ENCODE assay signal across 10 cellular contexts in genomic region chr1:24190970-24191570, GRCh38. TPM values are rescaled to one million over a fixed set of nuclear protein-coding genes. Genes with fewer than 3 reads are reported as not detected.
DNase-seq lines count a peak whose midpoint lies in the region; ATAC-seq and TF ChIP-seq lines count a peak whose summit lies in the region.
"Had no signal": no experiment of that assay in that cellular context is flagged by ENCODE, and none has a peak within 500 bp of the region (broad histone marks: within the 10 kb centered on the region; RNA-seq: fewer than 3 reads in every experiment).

No MANE protein-coding gene starts in this region.

- intact Hi-C loops in dendritic cell treated with granulocyte-macrophage colony-stimulating factor and Interleukin-4, amounts not matched to agents 40 ng/mL and 50 ng/mL, for 4 days (cut with micrococcal nuclease) = loop anchor here (10.0 kb wide), 1 partner anchor 444 kb away; no protein-coding TSS in a partner anchor

- peak; percentile 51 to 58 for DNase-seq in HL-60 (ENCODE audit: low read depth in 1 of 2, low spot score in 1 of 2)
- no peak for DNase-seq in NCI-H446 (lab: John Stamatoyannopoulos, UW)
- DNase-seq in endothelial cell (ENCODE audit: low spot score) = no peak
- DNase-seq in NK-92 (lab: John Stamatoyannopoulos, UW; ENCODE audit: unreplicated experiment) = no peak
- no peak for DNase-seq in NCI-H146 treated with DMSO at 0.1 percent for 48 hours (lab: John Stamatoyannopoulos, UW; ENCODE audit: unreplicated experiment)
- DNase-seq: left ventricle myocardium superior, SHP77 treated with DMSO at 0.1 percent for 48 hours had no signal

- peaks cover 49% of the 10 kb centered on the region for H3K27me3 Mint-ChIP-seq in dendritic cell treated with granulocyte-macrophage colony-stimulating factor and Interleukin-4, amounts not matched to agents 40 ng/mL and 50 ng/mL, for 4 days
- H3K27me3 Mint-ChIP-seq in endothelial cell (ENCODE audit: unreplicated experiment) = peaks cover 3% of the 10 kb centered on the region

- TF ChIP-seq CTCF in HL-60 (IDR thresholded peaks at IDR 0.05; ENCODE audit: insufficient read depth, low read length) = no peak
- no peak for TF ChIP-seq CTCF in endothelial cell (IDR thresholded peaks at IDR 0.05; ENCODE audit: unreplicated experiment)

- H3K36me3 Mint-ChIP-seq in dendritic cell treated with granulocyte-macrophage colony-stimulating factor and Interleukin-4, amounts not matched to agents 40 ng/mL and 50 ng/mL, for 4 days (ENCODE audit: low read depth) = no peaks in the 10 kb centered on the region
- no peaks in the 10 kb centered on the region for H3K36me3 Mint-ChIP-seq in endothelial cell (ENCODE audit: low read depth, unreplicated experiment)

- H3K27me3 ChIP-seq in HL-60 (ENCODE audit: insufficient read depth, poor library complexity, severe bottlenecking) = peaks cover 18% of the 10 kb centered on the region

- ATAC-seq in GM18498 (IDR thresholded peaks at IDR 0.05; ENCODE audit: unreplicated experiment) (peak; percentile 41), GM21528 (IDR thresholded peaks at IDR 0.05; ENCODE audit: low FRiP score, unreplicated experiment) (peak; percentile 49)
- ATAC-seq: left ventricle myocardium superior had no signal

- H3K9me3 Mint-ChIP-seq in dendritic cell treated with granulocyte-macrophage colony-stimulating factor and Interleukin-4, amounts not matched to agents 40 ng/mL and 50 ng/mL, for 4 days = no peaks in the 10 kb centered on the region
- no peaks in the 10 kb centered on the region for H3K9me3 Mint-ChIP-seq in endothelial cell (ENCODE audit: unreplicated experiment)

- peaks cover 82% of the 10 kb centered on the region for H3K4me1 Mint-ChIP-seq in dendritic cell treated with granulocyte-macrophage colony-stimulating factor and Interleukin-4, amounts not matched to agents 40 ng/mL and 50 ng/mL, for 4 days (ENCODE audit: low read depth)
- H3K4me1 Mint-ChIP-seq in endothelial cell (ENCODE audit: unreplicated experiment) = peaks cover 7% of the 10 kb centered on the region

- no peak overlapping the region for H3K4me3 ChIP-seq in HL-60 (replicated peaks; ENCODE audit: insufficient read depth, low read length)

- H3K27ac ChIP-seq in HL-60 (replicated peaks) = no peak overlapping the region

- H3K4me3 Mint-ChIP-seq in dendritic cell treated with granulocyte-macrophage colony-stimulating factor and Interleukin-4, amounts not matched to agents 40 ng/mL and 50 ng/mL, for 4 days = no peak overlapping the region
- H3K4me3 Mint-ChIP-seq in endothelial cell (ENCODE audit: unreplicated experiment) = no peak overlapping the region

- H3K27ac Mint-ChIP-seq in dendritic cell treated with granulocyte-macrophage colony-stimulating factor and Interleukin-4, amounts not matched to agents 40 ng/mL and 50 ng/mL, for 4 days = peak overlapping the region; percentile 33
- H3K27ac Mint-ChIP-seq in endothelial cell (ENCODE audit: unreplicated experiment) = no peak overlapping the region

RNA-seq across cellular contexts. Expression of gene IFNLR1, which starts 4.0 kb away (rescaled TPM):
- 3.1 TPM for total RNA-seq in endothelial cell (ENCODE audit: unreplicated experiment)

RNA-seq across cellular contexts. Expression of gene IL22RA1, which starts 48.1 kb away (rescaled TPM):
- not detected for total RNA-seq in endothelial cell (ENCODE audit: unreplicated experiment)

Comparison
In these comparisons a context has a peak if more than half of its experiments do, and no peak if none do; other contexts are left out.
1. DNase-seq: peak in HL-60 (2 of 2); none in NCI-H446 (0 of 2), endothelial cell (single experiment), NK-92 (single experiment) and NCI-H146 treated with DMSO at 0.1 percent for 48 hours (single experiment).